Comparison of ENCODE assay signal across 1 cellular context in genomic region chr5:98309785-98310566, GRCh38.
TF ChIP-seq lines count a peak whose summit lies in the region.

No MANE protein-coding gene starts in this region.

TF ChIP-seq in HCT116, 20 proteins besides CTCF, POLR2A, EP300 and RAD21 (continued from another document):
- TF ChIP-seq ZBTB33 (IDR thresholded peaks at IDR 0.05; ENCODE audit: extremely low read depth, insufficient replicate concordance, low read length) (no peak), MAX (IDR thresholded peaks at IDR 0.05) (no peak), FOSL1 (IDR thresholded peaks at IDR 0.05; ENCODE audit: low read depth) (peak; percentile 52), CBX3 (IDR thresholded peaks at IDR 0.05; ENCODE audit: low read depth) (0 out of 2 replicates have a peak, but pooled peaks have one; percentile 49), ZNF274 (IDR thresholded peaks at IDR 0.05; ENCODE audit: low read depth, low read length) (no peak), ZFX (IDR thresholded peaks at IDR 0.05) (no peak), SRF (IDR thresholded peaks at IDR 0.05; ENCODE audit: low read depth) (no peak)
TF ChIP-seq in HCT116: peak in this region for 7.
